ENCODE assay signal across 17 cellular contexts in genomic region chr9:83637389-83637788, GRCh38. TPM values are rescaled to one million over a fixed set of nuclear protein-coding genes. Genes with fewer than 3 reads are reported as not detected.
A peak's percentile ranks its signal among the peaks of the same experiment; 100 is the strongest.
DNase-seq lines count a peak whose midpoint lies in the region; TF ChIP-seq lines count a peak whose summit lies in the region.
"Had no signal": no experiment of that assay in that cellular context is flagged by ENCODE, and none has a peak within 500 bp of the region (broad histone marks: within the 10 kb centered on the region; RNA-seq: fewer than 3 reads in every experiment).

No MANE protein-coding gene starts in this region.

- peak overlapping the region; percentile 46 for H3K4me2 ChIP-seq in KMS-11
- H3K4me2 ChIP-seq in SK-N-SH = no peak overlapping the region
- H3K4me2 ChIP-seq: BLaER1 treated with 17β-estradiol and CSF1 and Interleukin-3, amounts not matched to agents 10 nM and 100 nM had no signal

- H2AFZ ChIP-seq in KMS-11 (ENCODE audit: low read depth) (no peak overlapping the region), SK-N-SH (ENCODE audit: low read depth) (no peak overlapping the region)
- H2AFZ ChIP-seq: GM23248 had no signal

- no peak for TF ChIP-seq RAD21 in liver (IDR thresholded peaks at IDR 0.05)
- TF ChIP-seq RAD21 in SK-N-SH (IDR thresholded peaks at IDR 0.05; ENCODE audit: low read length) = no peak

- TF ChIP-seq EP300 in SK-N-SH (IDR thresholded peaks at IDR 0.05; ENCODE audit: borderline replicate concordance in 1 of 2, low read depth in 1 of 2, low read length in 1 of 2) = no peak

- peak; percentile 9 for DNase-seq in ELF-1 (ENCODE audit: low read depth, low spot score)
- DNase-seq in SK-N-SH = no peak
- DNase-seq in GM13977 (ENCODE audit: low spot score) = no peak
- no peak for DNase-seq in spleen
- DNase-seq: Calu3; CD8-positive, alpha-beta T cell; DMS79 treated with DMSO at 0.1 percent for 48 hours; GM23248; HCEC 1CT; HFFc6; IMR-90 had no signal

- no peak overlapping the region for H3K4me3 ChIP-seq in KMS-11 (IDR thresholded peaks at IDR 0.05; ENCODE audit: insufficient read depth, low read depth, low read length)
- H3K4me3 ChIP-seq in liver (ENCODE audit: low read depth in 1 of 3, low read length in 3 of 3) = no peak overlapping the region
- no peak overlapping the region for H3K4me3 ChIP-seq in SK-N-SH (ENCODE audit: low read depth in 2 of 2, low read length in 1 of 2)
- no peak overlapping the region for H3K4me3 ChIP-seq in spleen
- H3K4me3 ChIP-seq: BLaER1 treated with 17β-estradiol and CSF1 and Interleukin-3, amounts not matched to agents 10 nM and 100 nM; GM12878; GM23248 had no signal

- H3K79me2 ChIP-seq in KMS-11 (ENCODE audit: insufficient read depth, low read depth) = no peaks in the 10 kb centered on the region
- H3K79me2 ChIP-seq in SK-N-SH (ENCODE audit: insufficient read depth) = no peaks in the 10 kb centered on the region

- H3K9me3 ChIP-seq in liver (ENCODE audit: control insufficient read depth in 4 of 4, low read length in 3 of 4) (no peaks in the 10 kb centered on the region), SK-N-SH (no peaks in the 10 kb centered on the region), spleen (no peaks in the 10 kb centered on the region)
- H3K9me3 ChIP-seq: BLaER1 treated with 17β-estradiol and CSF1 and Interleukin-3, amounts not matched to agents 10 nM and 100 nM had no signal

- H3K27me3 ChIP-seq in KMS-11 (ENCODE audit: insufficient read depth, low read depth) (no peaks in the 10 kb centered on the region), liver (ENCODE audit: control insufficient read depth in 4 of 4, insufficient read depth in 4 of 4, low read length in 3 of 4) (no peaks in the 10 kb centered on the region), SK-N-SH (ENCODE audit: insufficient read depth) (no peaks in the 10 kb centered on the region), spleen (replicated peaks in 1 of 7) (no peaks in the 10 kb centered on the region)
- H3K27me3 ChIP-seq: BLaER1 treated with 17β-estradiol and CSF1 and Interleukin-3, amounts not matched to agents 10 nM and 100 nM had no signal

- 28% methylated on average over 1 of the region's 1 CpG for WGBS in liver
- 55% methylated on average over 1 of the region's 1 CpG for WGBS in SK-N-SH (ENCODE audit: low lambda C conversion rate)
- 57 to 78% (median 74%) methylated on average over 1 of the region's 1 CpG for WGBS in spleen, 5 donors

- in situ Hi-C loops in GM13977 (cut with MboI; ENCODE audit: low pct_unique_long_range_greater_than_20kb, low sequenced_read_pairs, unreplicated experiment) = no loop called here

- no peaks in the 10 kb centered on the region for H3K9me2 ChIP-seq in SK-N-SH

- H3K27ac ChIP-seq in KMS-11 (peak overlapping the region; percentile 4; the same call in 1 of the 2 replicates), VCaP (peak overlapping the region; percentile 26), liver (ENCODE audit: low read depth in 1 of 2, low read length in 2 of 2) (no peak overlapping the region), SK-N-SH (ENCODE audit: low read depth in 2 of 2, low read length in 1 of 2) (no peak overlapping the region), spleen (no peak overlapping the region)
- H3K27ac ChIP-seq: BLaER1 treated with 17β-estradiol and CSF1 and Interleukin-3, amounts not matched to agents 10 nM and 100 nM; GM23248; HL-60 had no signal

- no peak overlapping the region for H3K9ac ChIP-seq in KMS-11
- H3K9ac ChIP-seq in liver (ENCODE audit: low read depth in 1 of 2, low read length in 2 of 2) = no peak overlapping the region
- no peak overlapping the region for H3K9ac ChIP-seq in SK-N-SH
- H3K9ac ChIP-seq: BLaER1 treated with 17β-estradiol and CSF1 and Interleukin-3, amounts not matched to agents 10 nM and 100 nM; GM23248 had no signal

- TF ChIP-seq POLR2A in spleen (IDR thresholded peaks at IDR 0.05) = no peak

- peaks cover 24% of the 10 kb centered on the region for H3K4me1 ChIP-seq in KMS-11 (ENCODE audit: low read depth, poor library complexity, severe bottlenecking)
- peaks cover 0 to 4% (median 2%) of the 10 kb centered on the region in 4 donors for H3K4me1 ChIP-seq in liver (ENCODE audit: control insufficient read depth in 4 of 4, insufficient read depth in 4 of 4, low read length in 3 of 4)
- H3K4me1 ChIP-seq in SK-N-SH (ENCODE audit: control insufficient read depth in 1 of 2, insufficient read depth in 2 of 2, low read depth in 1 of 2, low read length in 1 of 2) = no peaks in the 10 kb centered on the region
- no peaks in the 10 kb centered on the region for H3K4me1 ChIP-seq in spleen

- TF ChIP-seq CTCF in KMS-11 (conservative IDR thresholded peaks at IDR 0.05; ENCODE audit: low read depth, low read length) (no peak), VCaP (conservative IDR thresholded peaks at IDR 0.05) (no peak), liver (IDR thresholded peaks at IDR 0.05; ENCODE audit: low read depth, low read length, missing input control) (no peak), SK-N-SH (IDR thresholded peaks at IDR 0.05) (no peak), GM13977 (IDR thresholded peaks at IDR 0.05; ENCODE audit: extremely low read depth, insufficient read depth, missing control alignments) (no peak), spleen (IDR thresholded peaks at IDR 0.05 in 8 of 11, conservative IDR thresholded peaks at IDR 0.05 in 3 of 11) (no peak)

- no peaks in the 10 kb centered on the region for H4K20me1 ChIP-seq in KMS-11 (ENCODE audit: insufficient read depth)
- H4K20me1 ChIP-seq in SK-N-SH (ENCODE audit: insufficient read depth) = no peaks in the 10 kb centered on the region
- H4K20me1 ChIP-seq: BLaER1 treated with 17β-estradiol and CSF1 and Interleukin-3, amounts not matched to agents 10 nM and 100 nM had no signal

- intact Hi-C loops in spleen (cut with DNase I; ENCODE audit: low total_unique reads) = no loop called here

- CTCF ChIA-PET in SK-N-SH (lab: Yijun Ruan, JAX) = interaction anchor here (1.1 to 2.6 kb wide), 4 partner anchors 10 to 44 kb away, joined by 3 to 17 read pairs (median 7); no protein-coding TSS in a partner anchor

- no peaks in the 10 kb centered on the region for H3K36me3 ChIP-seq in KMS-11 (ENCODE audit: insufficient read depth)
- no peaks in the 10 kb centered on the region for H3K36me3 ChIP-seq in liver (ENCODE audit: control insufficient read depth in 4 of 4, insufficient read depth in 3 of 4, low read depth in 1 of 4, low read length in 3 of 4)
- H3K36me3 ChIP-seq in SK-N-SH (replicated peaks in 1 of 2; ENCODE audit: control insufficient read depth in 1 of 2, insufficient read depth in 2 of 2, low read length in 1 of 2) = peaks cover 3 to 9% of the 10 kb centered on the region in 2 experiments
- H3K36me3 ChIP-seq in spleen = peaks cover 0 to 11% (median 0%) of the 10 kb centered on the region in 6 donors

- H3F3A ChIP-seq in SK-N-SH (replicated peaks; ENCODE audit: insufficient read depth) = no peaks in the 10 kb centered on the region

- POLR2A ChIA-PET in SK-N-SH (lab: Yijun Ruan, JAX) = no interaction called here

TF ChIP-seq in liver, 16 proteins besides CTCF, POLR2A, EP300 and RAD21:
- peak; percentile 37 to 70 for TF ChIP-seq HNF4A (conservative IDR thresholded peaks at IDR 0.05)
- no peak for TF ChIP-seq NR2F2 (IDR thresholded peaks at IDR 0.05)
- no peak for TF ChIP-seq FOXA2 (IDR thresholded peaks at IDR 0.05)
- no peak for TF ChIP-seq JUND (IDR thresholded peaks at IDR 0.05)

TF ChIP-seq in SK-N-SH, 30 proteins besides CTCF, POLR2A, EP300 and RAD21:
- TF ChIP-seq POLR2AphosphoS5 (IDR thresholded peaks at IDR 0.05; ENCODE audit: low read depth, low read length) (no peak), RXRA (IDR thresholded peaks at IDR 0.05; ENCODE audit: borderline replicate concordance, low read depth) (no peak), IRF3 (IDR thresholded peaks at IDR 0.05; ENCODE audit: low read depth, low read length) (no peak), FOSL2 (IDR thresholded peaks at IDR 0.05; ENCODE audit: borderline replicate concordance, low read depth) (no peak), ZBTB33 (IDR thresholded peaks at IDR 0.05; ENCODE audit: borderline replicate concordance, low read depth) (no peak), YY1 (IDR thresholded peaks at IDR 0.05; ENCODE audit: low read depth) (no peak), SMC3 (IDR thresholded peaks at IDR 0.05; ENCODE audit: low read depth, low read length) (no peak), NFIC (IDR thresholded peaks at IDR 0.05; ENCODE audit: borderline replicate concordance) (no peak)

RNA-seq across cellular contexts. Expression of gene IDNK, which starts 14.4 kb away (rescaled TPM):
- total RNA-seq in liver (10 to 100 TPM in 1 of 2 donors, 1 to 10 TPM in 1; 5.6 to 14.6 TPM), spleen (10 to 100 TPM in 1 of 7 donors, 1 to 10 TPM in 6; 3.5 to 10.7 (median 7.5) TPM)
- polyA plus RNA-seq in liver (10 to 100 TPM; 14.8 to 33.4 TPM), SK-N-SH (2012; rRNA removed) (4.2 and 4.9 TPM in 2 replicates), spleen (10 to 100 TPM; 11.9 to 14.8 (median 12.3) TPM)
- 6.0 and 6.4 TPM in 2 replicates for polyA plus RNA-seq in SK-N-SH (2012; cell fraction: cytosol; rRNA removed)
- 4.3 and 5.0 TPM in 2 replicates for polyA plus RNA-seq in SK-N-SH (2012; cell fraction: nucleus; rRNA removed)

Comparison
In these comparisons a context has a peak if more than half of its experiments do, and no peak if none do; other contexts are left out.
1. H3K27ac ChIP-seq: peak in KMS-11 (single experiment) and VCaP (single experiment); none in liver (0 of 2), SK-N-SH (0 of 2) and spleen (0 of 8).